4 cellular contexts compared by ENCODE assay signal in genomic region chr11:27310182-27310581, GRCh38.
A peak's percentile ranks its signal among the peaks of the same experiment; 100 is the strongest.
TF ChIP-seq lines count a peak whose summit lies in the region.

No MANE protein-coding gene starts in this region.

TF ChIP-seq in HepG2, 621 proteins besides CTCF, POLR2A, EP300 and RAD21 (continues in another document):
- TF ChIP-seq HNRNPUL1 (IDR thresholded peaks at IDR 0.05; ENCODE audit: low read depth, low read length) = no peak
- no peak for TF ChIP-seq TCF7 (IDR thresholded peaks at IDR 0.05; ENCODE audit: low read depth)
- no peak for TF ChIP-seq KLF13 (CRISPR knock-in tag; IDR thresholded peaks at IDR 0.05)
- no peak for TF ChIP-seq ZNF543 (CRISPR knock-in tag; IDR thresholded peaks at IDR 0.05)
- TF ChIP-seq ZNF468 (CRISPR knock-in tag; IDR thresholded peaks at IDR 0.05) = no peak
- TF ChIP-seq ZNF780A (CRISPR knock-in tag; IDR thresholded peaks at IDR 0.05) = no peak
- TF ChIP-seq TBX3 (IDR thresholded peaks at IDR 0.05; ENCODE audit: borderline replicate concordance) = no peak
- TF ChIP-seq CHD4 (IDR thresholded peaks at IDR 0.05; ENCODE audit: borderline replicate concordance, low read length) = peak; percentile 86; the same call in 1 of the 2 replicates
- TF ChIP-seq ZMYM3 (CRISPR knock-in tag; IDR thresholded peaks at IDR 0.05) = peak; percentile 65
- no peak for TF ChIP-seq YEATS4 (CRISPR knock-in tag; IDR thresholded peaks at IDR 0.05; ENCODE audit: borderline replicate concordance)
- no peak for TF ChIP-seq TOE1 (CRISPR knock-in tag; IDR thresholded peaks at IDR 0.05)
- no peak for TF ChIP-seq ZNF513 (CRISPR knock-in tag; conservative IDR thresholded peaks at IDR 0.05)
- no peak for TF ChIP-seq ZNF776 (CRISPR knock-in tag; IDR thresholded peaks at IDR 0.05)
- no peak for TF ChIP-seq ZIK1 (CRISPR knock-in tag; IDR thresholded peaks at IDR 0.05; ENCODE audit: borderline replicate concordance, low read depth)
- TF ChIP-seq RFXAP (CRISPR knock-in tag; IDR thresholded peaks at IDR 0.05; ENCODE audit: borderline replicate concordance) = no peak
- TF ChIP-seq FOXP4 (CRISPR knock-in tag; IDR thresholded peaks at IDR 0.05) = no peak
- no peak for TF ChIP-seq ZNF615 (CRISPR knock-in tag; IDR thresholded peaks at IDR 0.05; ENCODE audit: borderline replicate concordance)

TF ChIP-seq in A549, 52 proteins besides CTCF, POLR2A, EP300 and RAD21:
- TF ChIP-seq BCL3 (IDR thresholded peaks at IDR 0.05) (no peak), REST (IDR thresholded peaks at IDR 0.05) (no peak), FOSL2 (IDR thresholded peaks at IDR 0.05) (no peak), FOSL2 (CRISPR knock-in tag; IDR thresholded peaks at IDR 0.05) (no peak), MYC (IDR thresholded peaks at IDR 0.05; ENCODE audit: borderline replicate concordance, low read length) (no peak), NPAS2 (CRISPR knock-in tag; IDR thresholded peaks at IDR 0.05; ENCODE audit: borderline replicate concordance) (no peak), KDM5A (IDR thresholded peaks at IDR 0.05) (no peak), MAFK (IDR thresholded peaks at IDR 0.05; ENCODE audit: partially characterized antibody) (peak; percentile 66), SREBF2 (IDR thresholded peaks at IDR 0.05) (no peak), FOSB (CRISPR knock-in tag; IDR thresholded peaks at IDR 0.05) (no peak), TP53 (CRISPR knock-in tag; IDR thresholded peaks at IDR 0.05) (no peak), GATA3 (IDR thresholded peaks at IDR 0.05; ENCODE audit: borderline replicate concordance) (no peak), USF2 (IDR thresholded peaks at IDR 0.05) (no peak), KDM1A (IDR thresholded peaks at IDR 0.05; ENCODE audit: low read depth) (0 out of 2 replicates have a peak, but pooled peaks have one; percentile 28)

TF ChIP-seq in IMR-90, 13 proteins besides CTCF, POLR2A, EP300 and RAD21:
- no peak for TF ChIP-seq RFX5 (IDR thresholded peaks at IDR 0.05; ENCODE audit: low read depth, low read length)
- peak; percentile 58 for TF ChIP-seq MAFK (IDR thresholded peaks at IDR 0.05; ENCODE audit: low read depth, low read length)
- no peak for TF ChIP-seq CEBPB (IDR thresholded peaks at IDR 0.05; ENCODE audit: low read depth, low read length)
- no peak for TF ChIP-seq USF2 (IDR thresholded peaks at IDR 0.05; ENCODE audit: low read depth, low read length)
- no peak for TF ChIP-seq FOS (IDR thresholded peaks at IDR 0.05; ENCODE audit: low read depth, low read length)
- TF ChIP-seq BHLHE40 (IDR thresholded peaks at IDR 0.05; ENCODE audit: low read depth, low read length) = no peak
TF ChIP-seq in IMR-90: peak in this region for 1.

TF ChIP-seq in K562, 482 proteins besides CTCF, POLR2A, EP300 and RAD21:
- TF ChIP-seq E2F8 (IDR thresholded peaks at IDR 0.05; ENCODE audit: low read depth, partially characterized antibody) = no peak
- peak; percentile 46 for TF ChIP-seq ZNF316 (IDR thresholded peaks at IDR 0.05)
- TF ChIP-seq MECOM (CRISPR knock-in tag; IDR thresholded peaks at IDR 0.05) = no peak
- peak; percentile 46; the same call in 1 of the 2 replicates for TF ChIP-seq BCOR (IDR thresholded peaks at IDR 0.05)
- peak; percentile 90 for TF ChIP-seq RBM25 (IDR thresholded peaks at IDR 0.05; ENCODE audit: low read depth, low read length, severe bottlenecking)
- peak; percentile 50 for TF ChIP-seq MAFF (IDR thresholded peaks at IDR 0.05; ENCODE audit: low read length)
- TF ChIP-seq C11orf30 (IDR thresholded peaks at IDR 0.05; ENCODE audit: low read depth) = peak; percentile 20; the same call in 1 of the 2 replicates
- peak; percentile 47 for TF ChIP-seq MAFK (IDR thresholded peaks at IDR 0.05; ENCODE audit: low read length)
- TF ChIP-seq SNIP1 (IDR thresholded peaks at IDR 0.05; ENCODE audit: low read depth) = no peak
